Comparison of ENCODE assay signal across 24 cellular contexts in the genomic region with DNA sequence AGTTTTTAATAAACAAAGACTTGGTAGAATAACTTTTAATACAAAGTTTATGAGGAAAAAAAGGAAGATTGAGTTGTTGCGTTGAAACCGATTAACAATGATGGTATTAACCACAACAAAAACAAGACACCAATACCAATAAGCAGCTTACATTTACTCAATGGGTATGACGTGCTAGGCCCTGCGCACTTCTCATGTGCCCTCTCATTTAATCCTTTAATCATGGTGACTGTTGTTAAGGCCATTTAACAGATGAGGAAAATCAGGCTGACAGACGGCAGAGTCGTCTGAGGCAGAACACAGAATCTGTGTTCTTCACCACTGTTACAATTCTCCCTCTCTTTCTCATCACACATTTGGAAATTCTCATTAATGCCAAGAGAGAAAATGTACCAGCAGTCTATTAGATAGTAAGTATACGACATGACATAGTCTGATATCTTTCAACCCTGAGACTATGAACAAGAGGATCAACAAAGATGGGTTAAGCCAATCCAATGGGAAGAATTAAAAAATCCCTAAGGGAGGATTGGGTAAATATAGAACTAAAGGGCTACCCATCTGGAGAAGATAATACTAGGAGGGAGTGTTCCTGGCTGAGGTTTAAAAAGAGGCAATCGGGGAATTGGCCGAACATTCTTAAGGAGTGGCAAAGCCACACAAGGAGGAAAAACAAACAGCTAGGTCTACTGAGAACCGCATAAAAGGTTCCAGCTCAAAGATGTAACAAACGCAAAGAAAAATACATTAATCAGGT. TPM values are rescaled to one million over a fixed set of nuclear protein-coding genes. Genes with fewer than 3 reads are reported as not detected.
DNase-seq lines count a peak whose midpoint lies in the region; ATAC-seq and TF ChIP-seq lines count a peak whose summit lies in the region.
"Had no signal": no experiment of that assay in that cellular context is flagged by ENCODE, and none has a peak within 500 bp of the region (broad histone marks: within the 10 kb centered on the region; RNA-seq: fewer than 3 reads in every experiment).

No MANE protein-coding gene starts in this region.

- H3K9ac ChIP-seq in mesendoderm (ENCODE audit: low read length), result no peak overlapping the region
- H3K9ac ChIP-seq: SK-N-SH had no signal

- TF ChIP-seq POLR2A in suprapubic skin (IDR thresholded peaks at IDR 0.05), result no peak

- no peak overlapping the region for H4K5ac ChIP-seq in mesendoderm (ENCODE audit: low read length)

- no peaks in the 10 kb centered on the region for H3K9me3 ChIP-seq in suprapubic skin
- H3K9me3 ChIP-seq: ascending aorta, SK-N-SH had no signal

- no peak for TF ChIP-seq CTCF in suprapubic skin (IDR thresholded peaks at IDR 0.05)

- H3K18ac ChIP-seq in mesendoderm (ENCODE audit: low read length), result no peak overlapping the region

- H3K4me1 ChIP-seq in mesendoderm (ENCODE audit: control insufficient read depth, low read depth, low read length) (no peaks in the 10 kb centered on the region), suprapubic skin (peaks cover 19% of the 10 kb centered on the region)
- H3K4me1 ChIP-seq: ascending aorta had no signal

- H2AK5ac ChIP-seq in mesendoderm (ENCODE audit: low read length), result no peak overlapping the region

- H3K36me3 ChIP-seq in mesendoderm (ENCODE audit: control insufficient read depth, insufficient read depth, low read length) (no peaks in the 10 kb centered on the region), suprapubic skin (peaks cover 10% of the 10 kb centered on the region)

- no peaks in the 10 kb centered on the region for H3K79me1 ChIP-seq in mesendoderm (ENCODE audit: low read length)

- no peak overlapping the region for H3K56ac ChIP-seq in mesendoderm (ENCODE audit: low read length)

- H3K4me3 ChIP-seq in mesendoderm (ENCODE audit: low read length), result no peak overlapping the region
- H3K4me3 ChIP-seq in suprapubic skin, result no peak overlapping the region
- H3K4me3 ChIP-seq: ascending aorta, GM23338 had no signal

- H2BK120ac ChIP-seq in mesendoderm (ENCODE audit: low read depth, low read length), result no peak overlapping the region

- ATAC-seq in GM21529 (IDR thresholded peaks at IDR 0.05; ENCODE audit: unreplicated experiment), result no peak
- ATAC-seq: CD8-positive, alpha-beta T cell; GM23338; stimulated activated naive B cell treated with anti-CD40 and anti-IgM and Interleukin-4, amounts not matched to agents 10 μg/mL and 1 μg/mL and 100 μg/mL, for 72 hours had no signal

- H3K27me3 ChIP-seq in mesendoderm (ENCODE audit: insufficient read depth, low read length, poor library complexity) (no peaks in the 10 kb centered on the region), suprapubic skin (no peaks in the 10 kb centered on the region)
- H3K27me3 ChIP-seq: ascending aorta had no signal

- H3K27ac ChIP-seq in mesendoderm (ENCODE audit: low read depth, low read length) (no peak overlapping the region), suprapubic skin (peak overlapping the region; percentile 76)
- H3K27ac ChIP-seq: ascending aorta had no signal

- H3K4me2 ChIP-seq in mesendoderm (ENCODE audit: low read length), result no peak overlapping the region
- H3K4me2 ChIP-seq: GM23338, SK-N-SH had no signal

- WGBS in mesendoderm (ENCODE audit: extremely low coverage, insufficient coverage, low lambda C conversion rate), result 100% methylated on average over 2 of the region's 11 CpGs
- WGBS in suprapubic skin, result 65% methylated on average over 11 of the region's 11 CpGs

- H3K4ac ChIP-seq in mesendoderm (ENCODE audit: low read depth, low read length), result no peak overlapping the region

- H3K23ac ChIP-seq in mesendoderm (ENCODE audit: low read length), result no peak overlapping the region

- H3K79me2 ChIP-seq in mesendoderm (ENCODE audit: control insufficient read depth, insufficient read depth, low read length), result no peaks in the 10 kb centered on the region

- peak overlapping the region; percentile 39 for H4K8ac ChIP-seq in mesendoderm (ENCODE audit: low read depth, low read length)

- TF ChIP-seq EP300 in suprapubic skin (IDR thresholded peaks at IDR 0.05), result no peak

- no peak overlapping the region for H2BK5ac ChIP-seq in mesendoderm (ENCODE audit: low read length)

- no peak overlapping the region for H2BK15ac ChIP-seq in mesendoderm (replicated peaks; ENCODE audit: low read depth)

- DNase-seq in NCI-H82 treated with DMSO at 0.1 percent for 48 hours (lab: John Stamatoyannopoulos, UW; ENCODE audit: unreplicated experiment), result peak; percentile 100
- DNase-seq in fibroblast of gingiva (ENCODE audit: low read depth), result peak; percentile 34
- no peak for DNase-seq in mesendoderm
- no peak for DNase-seq in suprapubic skin (ENCODE audit: low spot score in 2 of 2)
- DNase-seq in DMS53 (lab: John Stamatoyannopoulos, UW), result no peak
- DNase-seq in NCI-H1105 treated with DMSO at 0.1 percent for 48 hours (lab: John Stamatoyannopoulos, UW), result no peak
- DNase-seq: activated CD4-positive, alpha-beta T cell treated with anti-CD3 and anti-CD28 coated beads for 48 hours; CD8-positive, alpha-beta T cell; DND-41; effector CD4-positive, alpha-beta T cell; erythroblast; Kasumi-1; midbrain; NCI-H1092; NCI-H2029 treated with DMSO at 0.1 percent for 48 hours; nephron progenitor cell; posterior cingulate gyrus; SK-N-SH; stimulated activated CD4-positive, alpha-beta T cell treated with anti-CD3 and anti-CD28 coated beads, Interleukin-2, amount 100 ng/mL, for 48 hours; stimulated activated naive B cell treated with anti-CD40 and anti-IgM and Interleukin-4, amounts not matched to agents 10 μg/mL and 1 μg/mL and 100 μg/mL, for 72 hours; T-helper 2 cell had no signal

RNA-seq across cellular contexts. Expression of a gene that starts 54.0 kb away (rescaled TPM):
- 9.6 TPM for polyA plus RNA-seq in mesendoderm (2013, experiment 1 of 2)
- polyA plus RNA-seq in mesendoderm (2013, experiment 2 of 2), result 10.6 TPM
- total RNA-seq in suprapubic skin, result 100 to 1,000 TPM; 121 to 240 (median 200) TPM

Comparison
In these comparisons a context has a peak if more than half of its experiments do, and no peak if none do; other contexts are left out.
1. DNase-seq: peak in NCI-H82 treated with DMSO at 0.1 percent for 48 hours (single experiment) and fibroblast of gingiva (single experiment); none in mesendoderm (single experiment), suprapubic skin (0 of 2), DMS53 (single experiment) and NCI-H1105 treated with DMSO at 0.1 percent for 48 hours (single experiment).